Comparison of ENCODE assay signal across 8 cellular contexts in genomic region chr17:59406808-59407381, GRCh38.
DNase-seq lines count a peak whose midpoint lies in the region; ATAC-seq, FAIRE-seq and TF ChIP-seq lines count a peak whose summit lies in the region.

No MANE protein-coding gene starts in this region.

- H3K56ac ChIP-seq in H1 (replicated peaks; ENCODE audit: insufficient read length, low read depth, low read length), result no peak overlapping the region

- no peaks in the 10 kb centered on the region; a peak in 1 of 8 replicates for H3K36me3 ChIP-seq in H1 (ENCODE audit: control insufficient read depth in 2 of 4, insufficient read depth in 4 of 4, low read length in 3 of 4)
- H3K36me3 ChIP-seq in osteoblast (ENCODE audit: insufficient read depth, low read length), result no peaks in the 10 kb centered on the region
- H3K36me3 ChIP-seq in MG63, result no peaks in the 10 kb centered on the region

- 80% methylated on average over 7 of the region's 7 CpGs; no CpG with 5 or more reads in 1 of the 2 experiments for WGBS in H1 (ENCODE audit: extremely low coverage in 1 of 2, insufficient coverage in 1 of 2, insufficient read length in 1 of 2, insufficient replicate concordance in 2 of 2, low coverage in 1 of 2, low lambda C conversion rate in 2 of 2, missing lambda C conversion rate in 1 of 2), 2 experiments

- no peak overlapping the region for H3K18ac ChIP-seq in H1 (ENCODE audit: extremely low read depth, low read length)

- H3K14ac ChIP-seq in H1 (ENCODE audit: insufficient read length), result no peak overlapping the region

- no peak for ATAC-seq in GM21737 (IDR thresholded peaks at IDR 0.05; ENCODE audit: unreplicated experiment)

- no peak overlapping the region for H4K91ac ChIP-seq in H1 (replicated peaks; ENCODE audit: insufficient read length, low read length)

- H3K9ac ChIP-seq in H1 (replicated peaks in 1 of 4; ENCODE audit: extremely low read depth in 1 of 4, low read depth in 3 of 4, low read length in 3 of 4), result no peak overlapping the region

- no peak overlapping the region for H2AK5ac ChIP-seq in H1 (ENCODE audit: low read depth, low read length)

- no peak overlapping the region for H3K4me3 ChIP-seq in H1 (ENCODE audit: extremely low read depth in 1 of 4, insufficient read depth in 2 of 4, low read depth in 3 of 4, low read length in 4 of 4)
- H3K4me3 ChIP-seq in osteoblast (ENCODE audit: insufficient read depth, low read length), result no peak overlapping the region
- no peak overlapping the region for H3K4me3 ChIP-seq in MG63

- POLR2A ChIA-PET in H1 (lab: Charles Lee; ENCODE audit: partially characterized antibody), result interaction anchor here (0.6 kb wide), 1 partner anchor 186 kb away, joined by 4 read pairs; no protein-coding TSS in a partner anchor

- H3K79me1 ChIP-seq in H1 (ENCODE audit: low read depth, low read length), result no peaks in the 10 kb centered on the region

- H3K4ac ChIP-seq in H1 (replicated peaks; ENCODE audit: insufficient read length, low read depth, low read length), result no peak overlapping the region

- H3K27me3 ChIP-seq in H1 (replicated peaks in 1 of 4; ENCODE audit: control insufficient read depth in 3 of 4, extremely low read depth in 1 of 4, insufficient read depth in 3 of 4, low read length in 3 of 4), result no peaks in the 10 kb centered on the region
- no peaks in the 10 kb centered on the region for H3K27me3 ChIP-seq in osteoblast (ENCODE audit: insufficient read depth, low read length)
- no peaks in the 10 kb centered on the region for H3K27me3 ChIP-seq in MG63

- H2BK20ac ChIP-seq in H1 (ENCODE audit: low read length), result no peak overlapping the region

- H3K4me1 ChIP-seq in H1 (replicated peaks in 1 of 4; ENCODE audit: control insufficient read depth in 3 of 4, insufficient read depth in 4 of 4, low read length in 3 of 4), result no peaks in the 10 kb centered on the region
- H3K4me1 ChIP-seq in osteoblast (ENCODE audit: insufficient read depth, low read length), result peaks cover 2% of the 10 kb centered on the region

- H4K8ac ChIP-seq in H1 (ENCODE audit: extremely low read depth, insufficient read depth, low read length), result no peak overlapping the region

- CTCF ChIA-PET in H1 (lab: Charles Lee; ENCODE audit: partially characterized antibody), result no interaction called here

- H3K23me2 ChIP-seq in H1 (ENCODE audit: low read depth, low read length), result no peaks in the 10 kb centered on the region

- H3K9me3 ChIP-seq in H1 (ENCODE audit: insufficient read depth in 2 of 2, low read depth in 1 of 2, low read length in 1 of 2) (peaks cover 0 to 6% of the 10 kb centered on the region in 2 experiments; a peak in 1 of 4 replicates), osteoblast (ENCODE audit: low read depth, low read length) (peaks cover 6% of the 10 kb centered on the region), MG63 (no peaks in the 10 kb centered on the region)

- no peak for TF ChIP-seq EP300 in H1 (IDR thresholded peaks at IDR 0.05; ENCODE audit: borderline replicate concordance in 1 of 2, low read depth in 2 of 2, low read length in 2 of 2)

- DNase-seq in DMS 273 treated with DMSO at 0.1 percent for 48 hours (lab: John Stamatoyannopoulos, UW) (peak; percentile 83), NCI-H2171 (lab: John Stamatoyannopoulos, UW) (peak; percentile 88), H1 (ENCODE audit: low read depth in 1 of 2, low spot score in 2 of 2) (no peak), osteoblast (ENCODE audit: insufficient read length, low spot score, missing footprints) (peak; percentile 82), MG63 (no peak), mucosa of gallbladder (ENCODE audit: low spot score) (no peak), NOMO-1 treated with DMSO at 0.1 percent for 48 hours (lab: John Stamatoyannopoulos, UW; ENCODE audit: unreplicated experiment) (no peak)

- no peak overlapping the region for H2BK12ac ChIP-seq in H1 (ENCODE audit: low read depth, low read length)

- H4K5ac ChIP-seq in H1 (ENCODE audit: insufficient read length, low read depth, low read length), result no peak overlapping the region

- H3K4me2 ChIP-seq in H1 (ENCODE audit: insufficient read depth in 1 of 2, low read depth in 2 of 2, low read length in 2 of 2) (no peak overlapping the region), osteoblast (ENCODE audit: insufficient read depth, low read length) (no peak overlapping the region)

- no peak overlapping the region for H3K23ac ChIP-seq in H1 (ENCODE audit: insufficient read length)

- TF ChIP-seq CTCF in H1 (IDR thresholded peaks at IDR 0.05; ENCODE audit: control extremely low read depth in 1 of 3, insufficient read depth in 1 of 3, low read depth in 1 of 3, low read length in 3 of 3) (no peak), osteoblast (IDR thresholded peaks at IDR 0.05; ENCODE audit: extremely low read depth, low read depth, low read length) (no peak)

- no peak overlapping the region for H2AFZ ChIP-seq in H1 (ENCODE audit: low read length)
- H2AFZ ChIP-seq in osteoblast (ENCODE audit: low read length), result no peak overlapping the region

- H2BK5ac ChIP-seq in H1 (ENCODE audit: low read depth, low read length), result no peak overlapping the region

- no peak for FAIRE-seq in H1 (lab: Jason Lieb, UNC)

- H3K79me2 ChIP-seq in H1 (ENCODE audit: control insufficient read depth in 1 of 2, insufficient read depth in 2 of 2, low read length in 2 of 2) (no peaks in the 10 kb centered on the region), osteoblast (ENCODE audit: insufficient read depth, low read length) (no peaks in the 10 kb centered on the region)

- H3K27ac ChIP-seq in H1 (ENCODE audit: low read depth, low read length), result no peak overlapping the region
- H3K27ac ChIP-seq in osteoblast (ENCODE audit: low read depth, low read length), result no peak overlapping the region

- no peak for TF ChIP-seq RAD21 in H1 (IDR thresholded peaks at IDR 0.05 in 1 of 2, conservative IDR thresholded peaks at IDR 0.05 in 1 of 2; ENCODE audit: low read depth in 2 of 2, low read length in 2 of 2)

- no peak overlapping the region for H2BK120ac ChIP-seq in H1 (replicated peaks; ENCODE audit: low read depth, low read length)

- 0 out of 2 replicates have a peak overlapping the region, but pooled peaks have one; percentile 40 for H2BK15ac ChIP-seq in H1 (ENCODE audit: low read length)

- H4K20me1 ChIP-seq in H1 (replicated peaks in 1 of 2; ENCODE audit: control insufficient read depth in 1 of 2, insufficient read depth in 2 of 2, low read length in 2 of 2) (no peaks in the 10 kb centered on the region), osteoblast (ENCODE audit: insufficient read depth, low read length) (no peaks in the 10 kb centered on the region)

- no peak for TF ChIP-seq POLR2A in H1 (IDR thresholded peaks at IDR 0.05; ENCODE audit: control extremely low read depth in 1 of 2, low read depth in 2 of 2, low read length in 2 of 2)

TF ChIP-seq in H1, 55 proteins besides CTCF, POLR2A, EP300 and RAD21:
- TF ChIP-seq NRF1 (IDR thresholded peaks at IDR 0.05; ENCODE audit: low read depth, low read length) (no peak), SP4 (IDR thresholded peaks at IDR 0.05; ENCODE audit: low read length) (no peak), BACH1 (IDR thresholded peaks at IDR 0.05; ENCODE audit: low read length) (no peak), TAF7 (optimal IDR thresholded peaks at IDR 0.05; ENCODE audit: borderline replicate concordance, low read depth, low read length) (no peak), KDM5A (IDR thresholded peaks at IDR 0.05; ENCODE audit: low read length) (no peak), TBP (IDR thresholded peaks at IDR 0.05; ENCODE audit: low read depth, low read length) (no peak), KDM4A (IDR thresholded peaks at IDR 0.05; ENCODE audit: low read depth, low read length, severe bottlenecking) (no peak), KDM1A (IDR thresholded peaks at IDR 0.05; ENCODE audit: borderline replicate concordance, low read length) (no peak), TCF12 (IDR thresholded peaks at IDR 0.05; ENCODE audit: low read depth, low read length) (no peak), CHD1 (IDR thresholded peaks at IDR 0.05; ENCODE audit: low read depth, low read length) (no peak), EZH2 (IDR thresholded peaks at IDR 0.05; ENCODE audit: low read depth, low read length, severe bottlenecking) (no peak), CREB1 (IDR thresholded peaks at IDR 0.05) (no peak), POLR2AphosphoS5 (IDR thresholded peaks at IDR 0.05; ENCODE audit: low read depth, low read length) (no peak), SAP30 (IDR thresholded peaks at IDR 0.05; ENCODE audit: insufficient read depth, insufficient replicate concordance, low read length) (no peak), CHD2 (IDR thresholded peaks at IDR 0.05; ENCODE audit: low read length) (no peak), SRF (IDR thresholded peaks at IDR 0.05; ENCODE audit: low read depth, low read length) (no peak), JUN (IDR thresholded peaks at IDR 0.05; ENCODE audit: low read depth, low read length) (no peak), BCL11A (IDR thresholded peaks at IDR 0.05; ENCODE audit: low read depth in 2 of 2, low read length in 2 of 2) (no peak)
TF ChIP-seq in H1: peak in this region for 0.

Comparison
In these comparisons a context has a peak if more than half of its experiments do, and no peak if none do; other contexts are left out.
1. DNase-seq: peak in DMS 273 treated with DMSO at 0.1 percent for 48 hours (single experiment), NCI-H2171 (single experiment) and osteoblast (single experiment); none in H1 (0 of 2), MG63 (single experiment), mucosa of gallbladder (single experiment) and NOMO-1 treated with DMSO at 0.1 percent for 48 hours (single experiment).